8 cellular contexts compared by ENCODE assay signal in genomic region chr2:177724398-177725287, GRCh38.
A peak's percentile ranks its signal among the peaks of the same experiment; 100 is the strongest.
DNase-seq lines count a peak whose midpoint lies in the region; ATAC-seq, FAIRE-seq and TF ChIP-seq lines count a peak whose summit lies in the region.

No MANE protein-coding gene starts in this region.

- intact Hi-C loops in left ventricle myocardium superior (cut with micrococcal nuclease), result loop anchor here (5.0 to 10.0 kb wide), 3 partner anchors 237 to 560 kb away; no protein-coding TSS in a partner anchor

- no peak for TF ChIP-seq EP300 in Ishikawa (IDR thresholded peaks at IDR 0.05; ENCODE audit: borderline replicate concordance)

- no peaks in the 10 kb centered on the region for H3K9me3 Mint-ChIP-seq in activated naive CD8-positive, alpha-beta T cell treated with anti-CD3 and anti-CD28 coated beads, Interleukin-2, amount 50 U/mL, for 24 hours

- FAIRE-seq in A204.1 (lab: Jason Lieb, UNC), result peak; percentile 86

- ATAC-seq in activated naive CD8-positive, alpha-beta T cell treated with anti-CD3 and anti-CD28 coated beads, Interleukin-2, amount 50 U/mL, for 24 hours, result peak; percentile 65
- ATAC-seq in left ventricle myocardium superior (peak; percentile 54), HG03196 (IDR thresholded peaks at IDR 0.05; ENCODE audit: unreplicated experiment) (no peak)

- H3K4me1 Mint-ChIP-seq in activated naive CD8-positive, alpha-beta T cell treated with anti-CD3 and anti-CD28 coated beads, Interleukin-2, amount 50 U/mL, for 24 hours, result no peaks in the 10 kb centered on the region

- H3K27me3 Mint-ChIP-seq in activated naive CD8-positive, alpha-beta T cell treated with anti-CD3 and anti-CD28 coated beads, Interleukin-2, amount 50 U/mL, for 24 hours, result peaks cover 16% of the 10 kb centered on the region

- TF ChIP-seq CTCF in GM12872 (IDR thresholded peaks at IDR 0.05; ENCODE audit: insufficient read depth, low read depth, low read length) (peak; percentile 93), retinal pigment epithelial cell (conservative IDR thresholded peaks at IDR 0.05; ENCODE audit: low read depth, low read length) (peak; percentile 94)

- no peak overlapping the region for H3K4me3 ChIP-seq in retinal pigment epithelial cell (ENCODE audit: low read length)

- TF ChIP-seq RAD21 in Ishikawa (IDR thresholded peaks at IDR 0.05; ENCODE audit: low read depth), result peak; percentile 89

- no peaks in the 10 kb centered on the region for H3K36me3 Mint-ChIP-seq in activated naive CD8-positive, alpha-beta T cell treated with anti-CD3 and anti-CD28 coated beads, Interleukin-2, amount 50 U/mL, for 24 hours (ENCODE audit: low read depth)

- no peak overlapping the region for H3K4me3 Mint-ChIP-seq in activated naive CD8-positive, alpha-beta T cell treated with anti-CD3 and anti-CD28 coated beads, Interleukin-2, amount 50 U/mL, for 24 hours

- no peak overlapping the region for H3K27ac Mint-ChIP-seq in activated naive CD8-positive, alpha-beta T cell treated with anti-CD3 and anti-CD28 coated beads, Interleukin-2, amount 50 U/mL, for 24 hours

- DNase-seq in RPMI8226 (peak; percentile 56), left ventricle myocardium superior (peak; percentile 43), retinal pigment epithelial cell (ENCODE audit: low read depth) (peak; percentile 11)
- peak; percentile 43 for DNase-seq in activated naive CD8-positive, alpha-beta T cell treated with anti-CD3 and anti-CD28 coated beads, Interleukin-2, amount 50 U/mL, for 24 hours

TF ChIP-seq in Ishikawa, 13 proteins besides CTCF, POLR2A, EP300 and RAD21:
- TF ChIP-seq NFIC (IDR thresholded peaks at IDR 0.05) (no peak), CEBPB (IDR thresholded peaks at IDR 0.05) (no peak), FOXM1 (IDR thresholded peaks at IDR 0.05; ENCODE audit: borderline replicate concordance, low read depth) (no peak), CREB1 (IDR thresholded peaks at IDR 0.05; ENCODE audit: low read depth) (no peak), TCF12 (IDR thresholded peaks at IDR 0.05; ENCODE audit: low read depth) (no peak), MAX (IDR thresholded peaks at IDR 0.05) (no peak), ZBTB7A (IDR thresholded peaks at IDR 0.05; ENCODE audit: low read depth) (no peak), YY1 (IDR thresholded peaks at IDR 0.05; ENCODE audit: low read depth) (no peak), TAF1 (IDR thresholded peaks at IDR 0.05; ENCODE audit: low read depth) (no peak), USF1 (IDR thresholded peaks at IDR 0.05) (no peak), TEAD4 (IDR thresholded peaks at IDR 0.05) (no peak), EGR1 (IDR thresholded peaks at IDR 0.05) (no peak)
- TF ChIP-seq, protein P1, sequence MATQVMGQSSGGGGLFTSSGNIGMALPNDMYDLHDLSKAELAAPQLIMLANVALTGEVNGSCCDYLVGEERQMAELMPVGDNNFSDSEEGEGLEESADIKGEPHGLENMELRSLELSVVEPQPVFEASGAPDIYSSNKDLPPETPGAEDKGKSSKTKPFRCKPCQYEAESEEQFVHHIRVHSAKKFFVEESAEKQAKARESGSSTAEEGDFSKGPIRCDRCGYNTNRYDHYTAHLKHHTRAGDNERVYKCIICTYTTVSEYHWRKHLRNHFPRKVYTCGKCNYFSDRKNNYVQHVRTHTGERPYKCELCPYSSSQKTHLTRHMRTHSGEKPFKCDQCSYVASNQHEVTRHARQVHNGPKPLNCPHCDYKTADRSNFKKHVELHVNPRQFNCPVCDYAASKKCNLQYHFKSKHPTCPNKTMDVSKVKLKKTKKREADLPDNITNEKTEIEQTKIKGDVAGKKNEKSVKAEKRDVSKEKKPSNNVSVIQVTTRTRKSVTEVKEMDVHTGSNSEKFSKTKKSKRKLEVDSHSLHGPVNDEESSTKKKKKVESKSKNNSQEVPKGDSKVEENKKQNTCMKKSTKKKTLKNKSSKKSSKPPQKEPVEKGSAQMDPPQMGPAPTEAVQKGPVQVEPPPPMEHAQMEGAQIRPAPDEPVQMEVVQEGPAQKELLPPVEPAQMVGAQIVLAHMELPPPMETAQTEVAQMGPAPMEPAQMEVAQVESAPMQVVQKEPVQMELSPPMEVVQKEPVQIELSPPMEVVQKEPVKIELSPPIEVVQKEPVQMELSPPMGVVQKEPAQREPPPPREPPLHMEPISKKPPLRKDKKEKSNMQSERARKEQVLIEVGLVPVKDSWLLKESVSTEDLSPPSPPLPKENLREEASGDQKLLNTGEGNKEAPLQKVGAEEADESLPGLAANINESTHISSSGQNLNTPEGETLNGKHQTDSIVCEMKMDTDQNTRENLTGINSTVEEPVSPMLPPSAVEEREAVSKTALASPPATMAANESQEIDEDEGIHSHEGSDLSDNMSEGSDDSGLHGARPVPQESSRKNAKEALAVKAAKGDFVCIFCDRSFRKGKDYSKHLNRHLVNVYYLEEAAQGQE (IDR thresholded peaks at IDR 0.05; ENCODE audit: low read depth), result no peak
